ENCODE assay signal across 8 cellular contexts in the genomic region with DNA sequence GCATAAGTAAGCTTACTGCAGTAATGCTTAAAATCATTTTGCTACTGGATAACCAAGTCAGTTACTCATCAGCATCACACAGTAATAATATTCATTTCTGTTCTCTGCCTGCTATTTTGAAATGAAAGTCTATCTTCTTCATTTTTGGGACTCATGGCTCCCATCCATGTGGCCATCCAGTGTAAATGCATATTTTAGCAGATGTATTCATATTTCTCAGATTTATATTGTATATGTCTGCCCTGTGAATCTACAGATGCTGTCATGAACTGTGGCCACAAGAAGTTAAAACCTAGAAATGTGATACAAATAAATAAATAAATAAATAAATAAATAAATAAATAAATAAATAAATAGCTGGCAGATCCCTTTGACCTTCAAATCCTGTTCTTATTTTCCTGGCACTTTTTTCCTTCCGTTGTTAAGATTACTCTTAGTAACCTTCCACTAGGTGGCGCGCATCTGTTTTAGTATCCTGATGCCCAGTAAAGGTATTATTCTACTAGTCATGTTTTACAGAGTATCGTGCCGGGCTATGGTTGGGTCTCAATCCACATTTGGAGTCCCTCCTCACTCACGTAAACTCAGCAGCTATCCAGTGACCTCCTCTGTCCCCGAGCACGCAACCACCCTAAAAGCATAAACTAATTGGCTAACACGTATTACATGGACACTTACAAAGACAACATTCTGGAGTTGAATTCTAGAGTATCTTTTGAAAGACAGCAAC.
DNase-seq lines count a peak whose midpoint lies in the region; ATAC-seq and TF ChIP-seq lines count a peak whose summit lies in the region.

No MANE protein-coding gene starts in this region.

- TF ChIP-seq CTCF in cardiac fibroblast (IDR thresholded peaks at IDR 0.05; ENCODE audit: low read depth, low read length): peak; percentile 54

- DNase-seq in DMS53 (lab: John Stamatoyannopoulos, UW) (peak; percentile 90), NCI-H446 treated with DMSO at 0.1 percent for 48 hours (lab: John Stamatoyannopoulos, UW) (peak; percentile 65), cardiac fibroblast (ENCODE audit: low read depth in 2 of 2) (peak; percentile 88 to 89), left lobe of liver (ENCODE audit: low spot score) (peak; percentile 51)
- DNase-seq in activated CD4-positive, CD25-positive, alpha-beta regulatory T cell treated with anti-CD3 and anti-CD28 coated beads, Interleukin-2, amount 50 U/mL, for 16 hours (ENCODE audit: low read depth, low spot score): peak; percentile 56
- peak; percentile 56 to 72 (median 64) for DNase-seq in stimulated activated CD4-positive, alpha-beta T cell treated with anti-CD3 and anti-CD28 coated beads, TNF-alpha, amount 100 ng/mL, for 24 hours (ENCODE audit: low read depth in 3 of 3)

- ATAC-seq in HG03095 (IDR thresholded peaks at IDR 0.05; ENCODE audit: unreplicated experiment) (peak; percentile 79), left lobe of liver (peak; percentile 82), HG03571 (IDR thresholded peaks at IDR 0.05; ENCODE audit: unreplicated experiment) (no peak)

- no peak overlapping the region for H3K4me3 ChIP-seq in cardiac fibroblast (replicated peaks in 1 of 2; ENCODE audit: low read depth in 2 of 2, low read length in 2 of 2)
